Comparison of ENCODE assay signal across 25 cellular contexts in genomic region chr2:121359937-121360565, GRCh38.
DNase-seq lines count a peak whose midpoint lies in the region; ATAC-seq and TF ChIP-seq lines count a peak whose summit lies in the region.
"Had no signal": no experiment of that assay in that cellular context is flagged by ENCODE, and none has a peak within 500 bp of the region (broad histone marks: within the 10 kb centered on the region; RNA-seq: fewer than 3 reads in every experiment).

No MANE protein-coding gene starts in this region.

- in situ Hi-C loops in mammary epithelial cell (cut with MboI; ENCODE audit: low sequenced_read_pairs in 2 of 2), result loop anchor here in 1 of 2 donors (10.0 kb wide), 1 partner anchor 265 kb away; no protein-coding TSS in a partner anchor

- peaks cover 13% of the 10 kb centered on the region for H3K79me2 ChIP-seq in mammary epithelial cell (ENCODE audit: insufficient read depth, low read length)
- H3K79me2 ChIP-seq: hepatocyte, parathyroid adenoma had no signal

- H3K36me3 ChIP-seq in mammary epithelial cell (ENCODE audit: insufficient read depth, low read length) (peaks cover 11% of the 10 kb centered on the region), heart right ventricle (peaks cover 0 to 99% (median 20%) of the 10 kb centered on the region in 9 donors), suprapubic skin (peaks cover 60% of the 10 kb centered on the region)
- H3K36me3 ChIP-seq: BE2C had no signal

- DNase-seq in MCF 10A (ENCODE audit: unreplicated experiment) (no peak), mammary epithelial cell (no peak), RWPE1 (ENCODE audit: low spot score) (no peak), heart right ventricle (peak in 1 of 2 donors; percentile 49), suprapubic skin (ENCODE audit: low spot score in 2 of 2) (no peak), superior temporal gyrus (ENCODE audit: extremely low spot score) (no peak)
- no peak for DNase-seq in activated CD4-positive, alpha-beta T cell treated with anti-CD3 and anti-CD28 coated beads for 36 hours
- DNase-seq: activated CD4-positive, alpha-beta T cell treated with anti-CD3 and anti-CD28 coated beads, Interleukin-2, amount 10 ng/mL, durations not matched to agents 7 days and 5 days; activated naive CD4-positive, alpha-beta T cell treated with anti-CD3 and anti-CD28 coated beads, Interleukin-2, amount 50 U/mL, for 16 hours; amygdala; BE2C; DMS53; KG1; MV-4-11; NCI-H526 treated with DMSO at 0.1 percent for 48 hours; sigmoid colon; stimulated activated CD4-positive, alpha-beta T cell treated with anti-CD3 and anti-CD28 coated beads, Interleukin-15, amount 100 ng/mL, for 24 hours; WERI-Rb-1 had no signal

- H3K4me1 ChIP-seq in mammary epithelial cell (ENCODE audit: insufficient read depth, low read length), result peaks cover 43% of the 10 kb centered on the region
- peaks cover 3 to 61% (median 36%) of the 10 kb centered on the region in 9 donors for H3K4me1 ChIP-seq in heart right ventricle
- H3K4me1 ChIP-seq in suprapubic skin, result peaks cover 30% of the 10 kb centered on the region
- H3K4me1 ChIP-seq: BE2C had no signal

- H3K27me3 Mint-ChIP-seq in MCF 10A (ENCODE audit: insufficient read depth, unreplicated experiment), result no peaks in the 10 kb centered on the region
- no peaks in the 10 kb centered on the region for H3K27me3 Mint-ChIP-seq in activated CD4-positive, alpha-beta T cell treated with anti-CD3 and anti-CD28 coated beads for 36 hours
- H3K27me3 Mint-ChIP-seq: activated CD4-positive, alpha-beta T cell treated with anti-CD3 and anti-CD28 coated beads, Interleukin-2, amount 10 ng/mL, durations not matched to agents 7 days and 5 days had no signal

- H3K4me3 ChIP-seq in mammary epithelial cell (replicated peaks in 1 of 3; ENCODE audit: insufficient read depth in 1 of 3, low read depth in 2 of 3, low read length in 3 of 3) (no peak overlapping the region), heart right ventricle (no peak overlapping the region), suprapubic skin (no peak overlapping the region)
- H3K4me3 ChIP-seq: cardiac muscle cell, hepatocyte, sigmoid colon had no signal

- no peak overlapping the region for H2AFZ ChIP-seq in mammary epithelial cell (ENCODE audit: low read depth, low read length)
- H2AFZ ChIP-seq: hepatocyte, parathyroid adenoma had no signal

- no peaks in the 10 kb centered on the region for H4K20me1 ChIP-seq in mammary epithelial cell (ENCODE audit: insufficient read depth, low read length)

- H3K9me3 ChIP-seq in mammary epithelial cell (replicated peaks; ENCODE audit: insufficient read depth, low read length) (no peaks in the 10 kb centered on the region), heart right ventricle (no peaks in the 10 kb centered on the region), suprapubic skin (no peaks in the 10 kb centered on the region)
- H3K9me3 ChIP-seq: BE2C, sigmoid colon had no signal

- no peak for TF ChIP-seq POLR2A in suprapubic skin (IDR thresholded peaks at IDR 0.05)

- CTCF ChIA-PET in MCF 10A (lab: Yijun Ruan, JAX), result interaction anchor here (0.5 to 14.9 kb wide), 9 partner anchors 75 to 664 kb away, joined by 3 to 356 read pairs (median 4); partner anchors contain the start of genes RNU4ATAC and TFCP2L1
- CTCF ChIA-PET in mammary epithelial cell (lab: Charles Lee; ENCODE audit: low non-redundant PET), result no interaction called here
- CTCF ChIA-PET in RWPE1 (lab: Yijun Ruan, JAX), result interaction anchor here (1.3 to 1.5 kb wide), 2 partner anchors 260 to 265 kb away, joined by 3 to 4 read pairs; no protein-coding TSS in a partner anchor
- CTCF ChIA-PET in activated CD4-positive, alpha-beta T cell treated with anti-CD3 and anti-CD28 coated beads for 36 hours (lab: Charles Lee), result interaction anchor here (0.6 to 0.8 kb wide), 3 partner anchors 19 to 280 kb away, joined by 3 to 4 read pairs (median 3); no protein-coding TSS in a partner anchor

- H3K27ac ChIP-seq in mammary epithelial cell (ENCODE audit: insufficient read depth, low read depth, low read length) (no peak overlapping the region), RWPE1 (0 out of 2 replicates have a peak overlapping the region, but pooled peaks have one; percentile 41), heart right ventricle (peak overlapping the region in 7 of 10 donors; percentile 17 to 66 (median 31)), suprapubic skin (peak overlapping the region; percentile 31)
- H3K27ac ChIP-seq: cardiac muscle cell, hepatocyte, parathyroid adenoma, sigmoid colon, WERI-Rb-1 had no signal

- peak overlapping the region; percentile 47 for H3K27ac Mint-ChIP-seq in MCF 10A (ENCODE audit: low read depth, unreplicated experiment)
- H3K27ac Mint-ChIP-seq in activated CD4-positive, alpha-beta T cell treated with anti-CD3 and anti-CD28 coated beads for 36 hours, result no peak overlapping the region
- H3K27ac Mint-ChIP-seq: activated CD4-positive, alpha-beta T cell treated with anti-CD3 and anti-CD28 coated beads, Interleukin-2, amount 10 ng/mL, durations not matched to agents 7 days and 5 days; nephron; T-helper 2 cell treated with Interferon-gamma antibody and Interleukin-4, amounts not matched to agents 5 μg/mL and 100 μg/mL, for 36 hours had no signal

- TF ChIP-seq CTCF in MCF 10A (IDR thresholded peaks at IDR 0.05; ENCODE audit: unreplicated experiment), result no peak
- no peak for TF ChIP-seq CTCF in mammary epithelial cell (conservative IDR thresholded peaks at IDR 0.05 in 1 of 2, IDR thresholded peaks at IDR 0.05 in 1 of 2; ENCODE audit: extremely low read depth in 1 of 2, insufficient read depth in 1 of 2, low read depth in 1 of 2, low read length in 2 of 2)
- no peak for TF ChIP-seq CTCF in RWPE1 (conservative IDR thresholded peaks at IDR 0.05; ENCODE audit: low read depth)
- no peak for TF ChIP-seq CTCF in heart right ventricle (IDR thresholded peaks at IDR 0.05)
- no peak for TF ChIP-seq CTCF in suprapubic skin (IDR thresholded peaks at IDR 0.05)

- POLR2A ChIA-PET in MCF 10A (lab: Yijun Ruan, JAX), result interaction anchor here (0.9 to 4.0 kb wide), 6 partner anchors 77 to 280 kb away, joined by 3 to 14 read pairs (median 4); no protein-coding TSS in a partner anchor
- POLR2A ChIA-PET in RWPE1 (lab: Yijun Ruan, JAX; ENCODE audit: low non-redundant PET), result no interaction called here
- POLR2A ChIA-PET in activated CD4-positive, alpha-beta T cell treated with anti-CD3 and anti-CD28 coated beads for 36 hours (lab: Charles Lee), result interaction anchor here (0.6 kb wide), 1 partner anchor 19 kb away, joined by 10 read pairs; no protein-coding TSS in a partner anchor

- no peaks in the 10 kb centered on the region for H3K9me3 Mint-ChIP-seq in MCF 10A (ENCODE audit: unreplicated experiment)
- no peaks in the 10 kb centered on the region for H3K9me3 Mint-ChIP-seq in activated CD4-positive, alpha-beta T cell treated with anti-CD3 and anti-CD28 coated beads for 36 hours (ENCODE audit: low read depth)
- H3K9me3 Mint-ChIP-seq: activated CD4-positive, alpha-beta T cell treated with anti-CD3 and anti-CD28 coated beads, Interleukin-2, amount 10 ng/mL, durations not matched to agents 7 days and 5 days; nephron; T-helper 2 cell treated with Interferon-gamma antibody and Interleukin-4, amounts not matched to agents 5 μg/mL and 100 μg/mL, for 36 hours had no signal

- H3K36me3 Mint-ChIP-seq in MCF 10A (ENCODE audit: insufficient read depth, unreplicated experiment), result peaks cover 60% of the 10 kb centered on the region
- peaks cover 31% of the 10 kb centered on the region for H3K36me3 Mint-ChIP-seq in activated CD4-positive, alpha-beta T cell treated with anti-CD3 and anti-CD28 coated beads for 36 hours (ENCODE audit: low read depth)

- BruUV-seq in MCF 10A (replicated peaks; lab: Mats Ljungman, UMichigan) (no TSS peak), mammary epithelial cell (replicated peaks; lab: Mats Ljungman, UMichigan) (no TSS peak)

- ATAC-seq in heart right ventricle (peak in 7 of 8 donors; percentile 48 to 81 (median 69)), HG03342 (IDR thresholded peaks at IDR 0.05; ENCODE audit: unreplicated experiment) (no peak)
- ATAC-seq in activated CD4-positive, alpha-beta T cell treated with anti-CD3 and anti-CD28 coated beads for 36 hours, result no peak
- ATAC-seq: left lobe of liver had no signal

- H3K4me1 Mint-ChIP-seq in MCF 10A (ENCODE audit: insufficient read depth, unreplicated experiment), result peaks cover 44% of the 10 kb centered on the region
- H3K4me1 Mint-ChIP-seq in activated CD4-positive, alpha-beta T cell treated with anti-CD3 and anti-CD28 coated beads for 36 hours, result peaks cover 9% of the 10 kb centered on the region
- H3K4me1 Mint-ChIP-seq: nephron had no signal

- intact Hi-C loops in MCF 10A (cut with micrococcal nuclease) (no loop called here), mammary epithelial cell (cut with micrococcal nuclease) (loop anchor here (10.0 kb wide), 1 partner anchor 665 kb away; no protein-coding TSS in a partner anchor), heart right ventricle (cut with DNase I) (loop anchor here in 5 of 10 donors (5.0 to 10.0 kb wide), 4 partner anchors 233 to 675 kb away; no protein-coding TSS in a partner anchor)
- intact Hi-C loops in activated CD4-positive, alpha-beta T cell treated with anti-CD3 and anti-CD28 coated beads for 36 hours (cut with DNase I, micrococcal nuclease), result loop anchor here in 1 of 2 experiments (5.0 kb wide), 1 partner anchor 263 kb away; no protein-coding TSS in a partner anchor

- TF ChIP-seq EP300 in suprapubic skin (IDR thresholded peaks at IDR 0.05), result no peak

- H3K4me2 ChIP-seq in mammary epithelial cell (ENCODE audit: insufficient read depth, low read depth, low read length), result no peak overlapping the region
- H3K4me2 ChIP-seq: hepatocyte had no signal

- no peak overlapping the region for H3K4me3 Mint-ChIP-seq in MCF 10A (ENCODE audit: unreplicated experiment)
- no peak overlapping the region for H3K4me3 Mint-ChIP-seq in activated CD4-positive, alpha-beta T cell treated with anti-CD3 and anti-CD28 coated beads for 36 hours
- H3K4me3 Mint-ChIP-seq: activated CD4-positive, alpha-beta T cell treated with anti-CD3 and anti-CD28 coated beads, Interleukin-2, amount 10 ng/mL, durations not matched to agents 7 days and 5 days; nephron; T-helper 2 cell treated with Interferon-gamma antibody and Interleukin-4, amounts not matched to agents 5 μg/mL and 100 μg/mL, for 36 hours had no signal

- no peaks in the 10 kb centered on the region for H3K27me3 ChIP-seq in mammary epithelial cell (ENCODE audit: insufficient read depth, low read length)
- no peaks in the 10 kb centered on the region for H3K27me3 ChIP-seq in heart right ventricle
- H3K27me3 ChIP-seq in suprapubic skin, result no peaks in the 10 kb centered on the region
- H3K27me3 ChIP-seq: BE2C, cardiac muscle cell, hepatocyte, sigmoid colon had no signal

- WGBS in mammary epithelial cell (ENCODE audit: low coverage, missing lambda C conversion rate), result 96% methylated on average over 9 of the region's 9 CpGs
- 68 to 75% methylated on average over 9 of the region's 9 CpGs for WGBS in heart right ventricle, 2 donors
- WGBS in suprapubic skin, result 83% methylated on average over 9 of the region's 9 CpGs

- dilution Hi-C loops in mammary epithelial cell (cut with HindIII; ENCODE audit: low sequenced_read_pairs), result loop anchor here (5.0 kb wide), 1 partner anchor 268 kb away; no protein-coding TSS in a partner anchor

- H3K9ac ChIP-seq in mammary epithelial cell (ENCODE audit: insufficient read depth, low read length), result no peak overlapping the region
- H3K9ac ChIP-seq: parathyroid adenoma had no signal

Comparison
In these comparisons a context has a peak if more than half of its experiments do, and no peak if none do; other contexts are left out.
1. ATAC-seq: peak in heart right ventricle (7 of 8); none in activated CD4-positive, alpha-beta T cell treated with anti-CD3 and anti-CD28 coated beads for 36 hours (single experiment) and HG03342 (single experiment).